In the genomic region with DNA sequence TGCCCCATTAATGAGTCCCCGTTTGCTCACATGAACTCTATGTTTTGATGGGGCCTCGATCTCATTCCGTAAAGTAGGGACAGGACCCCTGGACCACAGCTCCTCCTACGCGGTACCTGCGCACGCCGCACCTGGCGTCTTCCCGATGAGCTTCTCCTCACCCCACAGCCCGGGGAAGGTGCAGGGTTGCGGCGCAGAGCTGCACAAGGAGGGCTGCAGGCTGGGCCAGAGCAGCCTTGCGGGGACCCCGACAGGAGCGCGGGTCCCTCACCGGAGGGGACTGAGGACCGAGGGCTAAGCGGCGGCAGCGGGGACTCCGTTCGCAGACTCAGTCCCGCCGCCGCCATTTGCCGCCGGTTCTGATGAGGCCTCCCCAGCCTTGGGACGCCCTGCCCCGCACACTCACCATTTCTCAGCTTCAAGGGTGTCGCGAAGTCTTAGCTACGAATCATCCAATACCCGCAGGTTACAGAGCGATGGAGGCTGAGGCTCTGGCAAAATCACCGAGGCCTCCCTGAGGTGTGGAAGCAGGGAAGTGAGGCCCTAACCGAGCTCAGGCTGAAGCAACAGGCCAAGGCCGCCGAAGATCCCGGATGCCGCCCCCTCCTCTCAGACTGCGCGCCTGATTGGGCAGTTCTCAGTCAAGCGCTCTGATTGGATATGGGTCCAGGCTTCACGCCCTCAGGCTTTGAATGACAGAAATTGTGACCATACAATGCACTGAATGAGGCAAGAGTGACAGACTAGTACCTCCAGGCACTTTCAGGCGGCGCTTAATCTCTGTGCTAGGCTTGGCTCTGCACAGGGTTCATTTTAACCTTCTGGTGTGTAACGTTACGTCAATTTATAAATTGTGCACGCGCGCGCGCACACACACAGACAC, we compare ENCODE assay signal across 8 cellular contexts. TPM values are rescaled to one million over a fixed set of nuclear protein-coding genes. Genes with fewer than 3 reads are reported as not detected.
DNase-seq lines count a peak whose midpoint lies in the region; FAIRE-seq and TF ChIP-seq lines count a peak whose summit lies in the region.

No MANE protein-coding gene starts in this region.

- H3K36me3 Mint-ChIP-seq in activated naive CD4-positive, alpha-beta T cell treated with anti-CD3 and anti-CD28 coated beads, Interleukin-2, amount 50 U/mL, for 24 hours = peaks cover 53% of the 10 kb centered on the region

- H3K27me3 Mint-ChIP-seq in activated naive CD4-positive, alpha-beta T cell treated with anti-CD3 and anti-CD28 coated beads, Interleukin-2, amount 50 U/mL, for 24 hours = no peaks in the 10 kb centered on the region

- H3K4me1 Mint-ChIP-seq in activated naive CD4-positive, alpha-beta T cell treated with anti-CD3 and anti-CD28 coated beads, Interleukin-2, amount 50 U/mL, for 24 hours = peaks cover 35% of the 10 kb centered on the region

- H3K79me2 ChIP-seq in MM.1S (ENCODE audit: low read length) = peaks cover 42% of the 10 kb centered on the region

- H3K9me3 ChIP-seq in MM.1S (replicated peaks; ENCODE audit: insufficient read depth, low read length) = 0 out of 2 replicates have a peak, but pooled peaks cover 3% of the 10 kb centered on the region
- peaks cover 35% of the 10 kb centered on the region for H3K9me3 ChIP-seq in SK-N-MC (ENCODE audit: low read depth, low read length)

- H3F3A ChIP-seq in MM.1S (ENCODE audit: insufficient read depth, low read length) = no peaks in the 10 kb centered on the region

- no peaks in the 10 kb centered on the region for H3K27me3 ChIP-seq in MM.1S (replicated peaks; ENCODE audit: insufficient read depth, low read length)

- no peak for TF ChIP-seq CTCF in MM.1S (IDR thresholded peaks at IDR 0.05; ENCODE audit: low read length)

- H3K9me3 Mint-ChIP-seq in activated naive CD4-positive, alpha-beta T cell treated with anti-CD3 and anti-CD28 coated beads, Interleukin-2, amount 50 U/mL, for 24 hours = peaks cover 35% of the 10 kb centered on the region

- H4K20me1 ChIP-seq in MM.1S (ENCODE audit: insufficient read depth, low read length) = no peaks in the 10 kb centered on the region

- H3K27ac Mint-ChIP-seq in activated naive CD4-positive, alpha-beta T cell treated with anti-CD3 and anti-CD28 coated beads, Interleukin-2, amount 50 U/mL, for 24 hours = peak overlapping the region; percentile 99

- H2AFZ ChIP-seq in MM.1S (ENCODE audit: low read length) = peak overlapping the region; percentile 84

- H3K4me1 ChIP-seq in MM.1S (ENCODE audit: low read length) = no peaks in the 10 kb centered on the region

- no peaks in the 10 kb centered on the region for H3K9me2 ChIP-seq in MM.1S (replicated peaks; ENCODE audit: insufficient read depth, low read length)

- peak overlapping the region; percentile 66; the same call in 1 of the 2 replicates for H3K4me2 ChIP-seq in MM.1S (ENCODE audit: low read depth, low read length)

- H3K4me3 Mint-ChIP-seq in activated naive CD4-positive, alpha-beta T cell treated with anti-CD3 and anti-CD28 coated beads, Interleukin-2, amount 50 U/mL, for 24 hours = peak overlapping the region; percentile 99

- H3K4me3 ChIP-seq in MM.1S (ENCODE audit: low read length) (peak overlapping the region; percentile 83), SK-N-MC (peak overlapping the region; percentile 85)

- peak; percentile 99 for FAIRE-seq in G401.6 (lab: Jason Lieb, UNC)

- H3K36me3 ChIP-seq in MM.1S (replicated peaks; ENCODE audit: insufficient read depth, low read length) (peaks cover 24% of the 10 kb centered on the region), SK-N-MC (ENCODE audit: insufficient read depth, low read length) (peaks cover 43% of the 10 kb centered on the region)

- H3K9ac ChIP-seq in MM.1S (ENCODE audit: low read length) = peak overlapping the region; percentile 90
- peak overlapping the region; percentile 94 for H3K9ac ChIP-seq in SK-N-MC (ENCODE audit: insufficient read length)

- H3K27ac ChIP-seq in MM.1S (ENCODE audit: low read length) = peak overlapping the region; percentile 63; the same call in 1 of the 2 replicates
- peak overlapping the region; percentile 86 for H3K27ac ChIP-seq in SK-N-MC
- H3K27ac ChIP-seq in temporal lobe (ENCODE audit: low read depth, low read length) = peak overlapping the region; percentile 79

- DNase-seq in HCEC 1CT = peak; percentile 94
- peak; percentile 98 for DNase-seq in MM.1S
- DNase-seq in SK-N-MC (ENCODE audit: low read depth, low spot score) = peak; percentile 100
- peak; percentile 98 for DNase-seq in glomerular visceral epithelial cell (ENCODE audit: extremely low spot score)
- peak; percentile 96 for DNase-seq in occipital lobe (lab: John Stamatoyannopoulos, UW)

RNA-seq across cellular contexts. Expression of gene ZNF721, which starts 25.1 kb away (rescaled TPM):
- 56.5 TPM for total RNA-seq in occipital lobe
- total RNA-seq in temporal lobe = 43.0 TPM

RNA-seq across cellular contexts. Expression of gene PIGG, which starts 25.2 kb away (rescaled TPM):
- total RNA-seq in occipital lobe (32.0 TPM), temporal lobe (19.9 TPM)

Comparison
In these comparisons a context has a peak if more than half of its experiments do, and no peak if none do; other contexts are left out.
1. Peak in every context shown above with its lines: DNase-seq, H3K4me3 ChIP-seq and H3K27ac ChIP-seq.